In genomic region chr17:63946440-63947363, GRCh38 we compare ENCODE assay signal across 8 cellular contexts. TPM values are rescaled to one million over a fixed set of nuclear protein-coding genes. Genes with fewer than 3 reads are reported as not detected.
A peak's percentile ranks its signal among the peaks of the same experiment; 100 is the strongest.
DNase-seq lines count a peak whose midpoint lies in the region; ATAC-seq, FAIRE-seq and TF ChIP-seq lines count a peak whose summit lies in the region.

No MANE protein-coding gene starts in this region.

- H3K4me1 ChIP-seq in adipocyte (ENCODE audit: control insufficient read depth, insufficient read depth, low read length) (peaks cover 3% of the 10 kb centered on the region), right atrium auricular region (peaks cover 0 to 13% of the 10 kb centered on the region in 2 donors)

- no peak overlapping the region for H3K4me3 ChIP-seq in adipocyte (ENCODE audit: low read length)
- no peak overlapping the region for H3K4me3 ChIP-seq in right atrium auricular region

- H3K9me3 ChIP-seq in adipocyte (ENCODE audit: control insufficient read depth, low read length) (no peaks in the 10 kb centered on the region), right atrium auricular region (no peaks in the 10 kb centered on the region)

- no peak overlapping the region for H3K9ac ChIP-seq in adipocyte (ENCODE audit: low read length)

- peak; percentile 54 to 87 for TF ChIP-seq CTCF in right atrium auricular region (IDR thresholded peaks at IDR 0.05)

- H3K27me3 ChIP-seq in adipocyte (replicated peaks; ENCODE audit: control insufficient read depth, insufficient read depth, low read length) (peaks cover 29% of the 10 kb centered on the region), right atrium auricular region (no peaks in the 10 kb centered on the region)

- no peak overlapping the region for H3K27ac ChIP-seq in right atrium auricular region

- FAIRE-seq in HTR-8/SVneo (lab: Jason Lieb, UNC), result peak; percentile 95

- ATAC-seq in GM19035 (IDR thresholded peaks at IDR 0.05; ENCODE audit: unreplicated experiment), result peak; percentile 62

- H3K36me3 ChIP-seq in adipocyte (ENCODE audit: control insufficient read depth, insufficient read depth, low read length, severe bottlenecking) (peaks cover 9% of the 10 kb centered on the region), right atrium auricular region (no peaks in the 10 kb centered on the region)

- DNase-seq in Ammon's horn (ENCODE audit: low spot score) (peak; percentile 56), HTR-8/SVneo (ENCODE audit: insufficient read length, low spot score) (peak; percentile 88), T follicular helper cell (ENCODE audit: low read depth) (peak; percentile 35), adipocyte (ENCODE audit: low read depth) (peak; percentile 69), right atrium auricular region (ENCODE audit: low spot score) (no peak), DMS79 (lab: John Stamatoyannopoulos, UW) (no peak)
- DNase-seq in stimulated activated CD4-positive, alpha-beta T cell treated with anti-CD3 and anti-CD28 coated beads, Interleukin-12 subunit alpha, Interleukin-12 subunit beta, amount 100 ng/mL, for 4 hours, result peak; percentile 51

RNA-seq across cellular contexts. Expression of gene CD79B, which starts 14.6 kb away (rescaled TPM):
- total RNA-seq in right atrium auricular region, result 1 to 10 TPM; 2.2 to 7.3 TPM

RNA-seq across cellular contexts. Expression of gene SCN4A, which starts 26.0 kb away (rescaled TPM):
- total RNA-seq in right atrium auricular region, result 1 to 10 TPM in 1 of 2 donors, under 1 TPM in 1; 0.74 to 2.5 TPM

RNA-seq across cellular contexts. Expression of gene GH1, which starts 28.1 kb away (rescaled TPM):
- total RNA-seq in right atrium auricular region, result not detected

RNA-seq across cellular contexts. Expression of gene CSHL1, which starts 35.6 kb away (rescaled TPM):
- not detected for total RNA-seq in right atrium auricular region

RNA-seq across cellular contexts. Expression of gene CSH1, which starts 50.3 kb away (rescaled TPM):
- not detected for total RNA-seq in right atrium auricular region

Comparison
In these comparisons a context has a peak if more than half of its experiments do, and no peak if none do; other contexts are left out.
1. DNase-seq: peak in Ammon's horn (single experiment), HTR-8/SVneo (single experiment), T follicular helper cell (single experiment), adipocyte (single experiment) and stimulated activated CD4-positive, alpha-beta T cell treated with anti-CD3 and anti-CD28 coated beads, Interleukin-12 subunit alpha, Interleukin-12 subunit beta, amount 100 ng/mL, for 4 hours (single experiment); none in right atrium auricular region (single experiment) and DMS79 (single experiment).